In the genomic region with DNA sequence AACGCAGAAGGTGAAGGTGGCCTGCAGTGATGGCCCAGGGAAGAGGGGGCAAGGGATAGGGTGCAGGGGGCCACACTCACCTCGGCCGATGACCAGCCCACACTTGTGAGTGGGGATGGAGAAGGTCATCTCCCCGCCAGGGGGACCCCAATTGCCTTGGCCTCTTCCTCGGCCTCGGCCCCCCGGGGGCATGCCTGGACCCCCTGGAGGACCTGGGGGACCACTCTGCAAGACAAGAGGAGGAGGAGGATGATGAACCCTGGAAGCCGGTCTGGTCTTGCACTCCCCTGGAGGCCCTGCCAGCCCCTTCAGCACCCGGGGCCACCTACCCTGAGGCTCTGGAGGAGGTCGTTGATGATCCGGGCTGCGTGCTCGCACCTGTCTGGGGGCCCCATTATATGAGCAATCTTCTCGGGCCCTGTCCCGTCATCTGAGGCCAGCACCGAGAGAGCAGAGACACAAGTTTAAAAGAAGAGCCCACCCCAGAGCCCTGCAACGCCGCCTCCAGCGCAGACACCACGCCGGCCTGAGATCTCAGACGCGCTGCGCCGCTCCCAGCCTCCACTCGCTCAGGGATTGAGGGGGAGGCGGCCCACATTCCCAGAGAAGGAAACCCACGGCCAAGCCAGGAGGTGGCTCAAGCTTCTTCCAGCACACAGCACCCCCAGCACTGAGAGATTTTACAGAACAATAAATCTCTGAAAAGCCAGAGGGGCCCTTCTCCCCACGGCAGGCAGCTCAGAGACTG, we compare ENCODE assay signal across 22 cellular contexts. TPM values are rescaled to one million over a fixed set of nuclear protein-coding genes. Genes with fewer than 3 reads are reported as not detected.
DNase-seq lines count a peak whose midpoint lies in the region; ATAC-seq, FAIRE-seq and TF ChIP-seq lines count a peak whose summit lies in the region.
"Had no signal": no experiment of that assay in that cellular context is flagged by ENCODE, and none has a peak within 500 bp of the region (broad histone marks: within the 10 kb centered on the region; RNA-seq: fewer than 3 reads in every experiment).

No MANE protein-coding gene starts in this region.

- no peak overlapping the region for H3K4me3 ChIP-seq in GM12878
- H3K4me3 ChIP-seq: A549, PC-9 had no signal

- peak; percentile 1 for DNase-seq in D721Med (ENCODE audit: insufficient read length, low spot score)
- peak; percentile 22 for DNase-seq in GM20000 (ENCODE audit: low spot score)
- DNase-seq in GM12878 (ENCODE audit: low read depth, low spot score): no peak
- peak; percentile 45 for DNase-seq in islet precursor cell
- DNase-seq in activated CD8-positive, alpha-beta memory T cell treated with anti-CD3 and anti-CD28 coated beads, Interleukin-2, amount 50 U/mL, for 4 hours: no peak
- DNase-seq in HFFc6: no peak
- no peak for DNase-seq in anterior cingulate cortex (lab: John Stamatoyannopoulos, UW)
- no peak for DNase-seq in DMS153 treated with DMSO at 0.1 percent for 48 hours (lab: John Stamatoyannopoulos, UW; ENCODE audit: unreplicated experiment)
- DNase-seq: DMS79, MM.1S, NCI-H1048, NCI-H1417 treated with DMSO at 0.1 percent for 48 hours, NCI-H2029, NCI-H2227 treated with DMSO at 0.1 percent for 48 hours, NCI-H510A treated with DMSO at 0.1 percent for 48 hours, NCI-H748 treated with DMSO at 0.1 percent for 48 hours, PC-9 had no signal

- no peak overlapping the region for H3K27ac Mint-ChIP-seq in HFFc6
- H3K27ac Mint-ChIP-seq: B cell had no signal

- no peaks in the 10 kb centered on the region for H3K27me3 Mint-ChIP-seq in HFFc6 (ENCODE audit: insufficient read depth)
- H3K27me3 Mint-ChIP-seq: B cell had no signal

- H3K4me1 Mint-ChIP-seq in HFFc6 (ENCODE audit: low read depth): no peaks in the 10 kb centered on the region; the same call in 1 of the 2 replicates

- no peak for FAIRE-seq in D721Med (lab: Jason Lieb, UNC)
- FAIRE-seq in GM12878 (lab: Jason Lieb, UNC): no peak
- FAIRE-seq: A549, GM12892, GM18507, H1 had no signal

- peaks cover 12% of the 10 kb centered on the region for H4K20me1 ChIP-seq in GM12878 (ENCODE audit: control insufficient read depth, insufficient read depth)

- H3K9me3 ChIP-seq in GM12878 (replicated peaks; ENCODE audit: control insufficient read depth, insufficient read depth, low read length): no peaks in the 10 kb centered on the region
- H3K9me3 ChIP-seq: A549 had no signal

- intact Hi-C loops in GM12878 (cut with micrococcal nuclease; ENCODE audit: unreplicated experiment): no loop called here

- RAD21 ChIA-PET in GM12878 (lab: Charles Lee; ENCODE audit: unreplicated experiment): no interaction called here

- no peak overlapping the region for H3K9ac ChIP-seq in GM12878 (ENCODE audit: control insufficient read depth, insufficient read depth, low read length)

- ATAC-seq in GM12878: no peak

- POLR2A ChIA-PET in GM12878 (lab: Charles Lee): no interaction called here

- no peaks in the 10 kb centered on the region for H3K27me3 ChIP-seq in GM12878 (replicated peaks in 1 of 2; ENCODE audit: control insufficient read depth in 2 of 2, insufficient read depth in 2 of 2, low read length in 1 of 2)

- no TSS peak for BruUV-seq in GM12878 (replicated peaks; lab: Mats Ljungman, UMichigan)

- no peaks in the 10 kb centered on the region for H3K4me1 ChIP-seq in GM12878 (ENCODE audit: control insufficient read depth, insufficient read depth, low read length)

- peak; percentile 43; the same call in 1 of the 2 replicates for TF ChIP-seq POLR2A in GM12878 (IDR thresholded peaks at IDR 0.05; ENCODE audit: low read depth, low read length)

- CTCF ChIA-PET in GM12878 (lab: Yijun Ruan, JAX): no interaction called here

- SMC1A ChIA-PET in GM12878 (lab: Charles Lee; ENCODE audit: uncharacterized antibody, unreplicated experiment): no interaction called here

- 94% methylated on average over 29 of the region's 29 CpGs for WGBS in GM12878 (ENCODE audit: insufficient coverage, insufficient replicate concordance, low lambda C conversion rate, missing lambda C conversion rate)

- TF ChIP-seq EP300 in GM12878 (IDR thresholded peaks at IDR 0.05; ENCODE audit: borderline replicate concordance in 1 of 2, control insufficient read depth in 1 of 2, low read depth in 2 of 2, low read length in 2 of 2): no peak

- no peak for TF ChIP-seq RAD21 in GM12878 (IDR thresholded peaks at IDR 0.05; ENCODE audit: insufficient read depth, low read depth, low read length)

- no peak overlapping the region for H3K27ac ChIP-seq in GM12878 (ENCODE audit: control insufficient read depth, insufficient read depth)
- H3K27ac ChIP-seq: A549, PC-9 had no signal

- peaks cover 27 to 62% of the 10 kb centered on the region in 2 experiments for H3K36me3 ChIP-seq in GM12878 (ENCODE audit: control insufficient read depth in 2 of 2, insufficient read depth in 2 of 2, low read length in 1 of 2)

- H3K36me3 Mint-ChIP-seq in HFFc6 (ENCODE audit: low read depth): peaks cover 13% of the 10 kb centered on the region

- in situ Hi-C loops in GM12878 (cut with MboI): no loop called here

- TF ChIP-seq CTCF in D721Med (IDR thresholded peaks at IDR 0.05; ENCODE audit: insufficient read depth, missing control alignments) (no peak), GM20000 (IDR thresholded peaks at IDR 0.05; ENCODE audit: extremely low read depth, missing control alignments) (no peak), GM12878 (IDR thresholded peaks at IDR 0.05 in 2 of 3, conservative IDR thresholded peaks at IDR 0.05 in 1 of 3; ENCODE audit: control insufficient read depth in 2 of 3, extremely low read depth in 1 of 3, insufficient read depth in 1 of 3, low read depth in 3 of 3, low read length in 3 of 3) (no peak), HFFc6 (IDR thresholded peaks at IDR 0.05) (no peak)

- no peak overlapping the region for H2AFZ ChIP-seq in GM12878 (ENCODE audit: control insufficient read depth, low read depth, low read length)
- H2AFZ ChIP-seq: PC-9 had no signal

- no peak overlapping the region for H3K4me2 ChIP-seq in GM12878 (ENCODE audit: control insufficient read depth, insufficient read depth)
- H3K4me2 ChIP-seq: A549, PC-9 had no signal

- H3K9me3 Mint-ChIP-seq in HFFc6: no peaks in the 10 kb centered on the region

- H3K79me2 ChIP-seq in GM12878 (ENCODE audit: control insufficient read depth, insufficient read depth, low read length): peaks cover 22% of the 10 kb centered on the region

- no peak overlapping the region for H3K4me3 Mint-ChIP-seq in HFFc6
- H3K4me3 Mint-ChIP-seq: B cell had no signal

RNA-seq across cellular contexts. Expression of a gene that starts 7.8 kb away (rescaled TPM):
- total RNA-seq in GM12878 (2013; cell fraction: nucleolus; rRNA removed): 69.0 and 80.4 TPM in 2 replicates
- total RNA-seq in GM12878 (2014; rRNA removed): 111 and 121 TPM in 2 replicates
- total RNA-seq in GM12878 (2014; rRNA removed; fragmentation: Illumina TruSeq; extraction: Trizol): 71.8 and 79.8 TPM in 2 replicates
- total RNA-seq in GM12878 (2021): 411 and 440 TPM in 2 replicates
- polyA plus RNA-seq in GM12878 (2011; ENCODE audit: low read depth): 115 TPM
- 71.1 and 84.3 TPM in 2 replicates for polyA plus RNA-seq in GM12878 (2011; rRNA removed)
- polyA plus RNA-seq in GM12878 (2011; cell fraction: cytosol; rRNA removed): 79.1 and 116 TPM in 2 replicates
- polyA plus RNA-seq in GM12878 (2011; cell fraction: nucleus; rRNA removed): 175 and 222 TPM in 2 replicates
- 189 and 262 TPM in 2 replicates for polyA plus RNA-seq in GM12878 (2012)
- 118 and 142 TPM in 2 replicates for polyA plus RNA-seq in GM12878 (2014; fragmentation: Illumina TruSeq; extraction: Trizol)
- polyA plus RNA-seq in GM12878 (2014; fragmentation: Nextera tagmentation; extraction: Ambion mirVana): 1 to 10 TPM; 4.8 to 6.4 TPM
- polyA plus RNA-seq in GM12878 (2014; rRNA removed): 229 and 318 TPM in 2 replicates
- polyA plus RNA-seq in GM12878 (2016; fragmentation: Nextera tagmentation; extraction: Ambion mirVana): 10 to 100 TPM; 38.5 to 40.1 TPM
- 101 and 116 TPM in 2 replicates for polyA minus RNA-seq in GM12878 (2011; rRNA and poly(A)+ RNA removed)
- 104 and 123 TPM in 2 replicates for polyA minus RNA-seq in GM12878 (2011; cell fraction: cytosol; rRNA and poly(A)+ RNA removed)
- 61.7 and 95.5 TPM in 2 replicates for polyA minus RNA-seq in GM12878 (2011; cell fraction: nucleus; rRNA and poly(A)+ RNA removed)
- total RNA-seq in HFFc6 (2021; fragmentation: NEBNext Ultra II Directional; extraction: Animal tissue kit (Norgen Biotek cat#: 25700)): 100 to 1,000 TPM; 259 to 312 (median 301) TPM

RNA-seq across cellular contexts. Expression of a gene that starts 16.7 kb away (rescaled TPM):
- 0.37 and 0.75 TPM in 2 replicates for total RNA-seq in GM12878 (2013; cell fraction: nucleolus; rRNA removed)
- total RNA-seq in GM12878 (2014; rRNA removed) (0.23 and 0.27 TPM in 2 replicates), GM12878 (2014; rRNA removed; fragmentation: Illumina TruSeq; extraction: Trizol) (0.49 and 0.55 TPM in 2 replicates), GM12878 (2021) (1.0 and 1.2 TPM in 2 replicates)
- 0.58 TPM for polyA plus RNA-seq in GM12878 (2011; ENCODE audit: low read depth)
- polyA plus RNA-seq in GM12878 (2011; rRNA removed) (0.45 and 0.99 TPM in 2 replicates), GM12878 (2014; fragmentation: Illumina TruSeq; extraction: Trizol) (0.24 TPM in 1 of 2 replicates, not detected in the other), GM12878 (2014; fragmentation: Nextera tagmentation; extraction: Ambion mirVana) (not detected), GM12878 (2014; rRNA removed) (0.73 and 1.4 TPM in 2 replicates), GM12878 (2016; fragmentation: Nextera tagmentation; extraction: Ambion mirVana) (under 1 TPM; 0.30 to 0.37 TPM)
- 1.3 and 2.2 TPM in 2 replicates for polyA plus RNA-seq in GM12878 (2011; cell fraction: cytosol; rRNA removed)
- 3.5 and 3.9 TPM in 2 replicates for polyA plus RNA-seq in GM12878 (2011; cell fraction: nucleus; rRNA removed)
- polyA plus RNA-seq in GM12878 (2012): 1.3 and 1.4 TPM in 2 replicates
- 0.51 and 0.62 TPM in 2 replicates for polyA minus RNA-seq in GM12878 (2011; rRNA and poly(A)+ RNA removed)
- not detected in 2 replicates for polyA minus RNA-seq in GM12878 (2011; cell fraction: cytosol; rRNA and poly(A)+ RNA removed)
- polyA minus RNA-seq in GM12878 (2011; cell fraction: nucleus; rRNA and poly(A)+ RNA removed): 0.38 TPM in 1 of 2 replicates, not detected in the other
- total RNA-seq in HFFc6 (2021; fragmentation: NEBNext Ultra II Directional; extraction: Animal tissue kit (Norgen Biotek cat#: 25700)): not detected
- total RNA-seq: H1, PC-9 had no signal

RNA-seq across cellular contexts. Expression of a gene that starts 23.9 kb away (rescaled TPM):
- total RNA-seq in GM12878 (2013; cell fraction: nucleolus; rRNA removed): 14.1 and 18.4 TPM in 2 replicates
- 42.7 and 45.0 TPM in 2 replicates for total RNA-seq in GM12878 (2014; rRNA removed)
- 55.4 and 57.3 TPM in 2 replicates for total RNA-seq in GM12878 (2014; rRNA removed; fragmentation: Illumina TruSeq; extraction: Trizol)
- total RNA-seq in GM12878 (2021): 57.8 and 61.7 TPM in 2 replicates
- polyA plus RNA-seq in GM12878 (2011; ENCODE audit: low read depth): 32.2 TPM
- polyA plus RNA-seq in GM12878 (2011; rRNA removed): 39.6 and 50.4 TPM in 2 replicates
- polyA plus RNA-seq in GM12878 (2011; cell fraction: cytosol; rRNA removed): 65.1 and 90.7 TPM in 2 replicates
- 34.5 and 62.4 TPM in 2 replicates for polyA plus RNA-seq in GM12878 (2011; cell fraction: nucleus; rRNA removed)
- polyA plus RNA-seq in GM12878 (2012): 59.6 and 77.8 TPM in 2 replicates
- 29.6 and 53.1 TPM in 2 replicates for polyA plus RNA-seq in GM12878 (2014; fragmentation: Illumina TruSeq; extraction: Trizol)
- polyA plus RNA-seq in GM12878 (2014; fragmentation: Nextera tagmentation; extraction: Ambion mirVana): 1 to 10 TPM; 4.5 to 8.7 TPM
- polyA plus RNA-seq in GM12878 (2014; rRNA removed): 55.1 and 61.3 TPM in 2 replicates
- polyA plus RNA-seq in GM12878 (2016; fragmentation: Nextera tagmentation; extraction: Ambion mirVana): 10 to 100 TPM; 39.2 to 46.7 TPM
- polyA minus RNA-seq in GM12878 (2011; rRNA and poly(A)+ RNA removed): 44.7 and 60.2 TPM in 2 replicates
- polyA minus RNA-seq in GM12878 (2011; cell fraction: cytosol; rRNA and poly(A)+ RNA removed): 25.7 and 26.8 TPM in 2 replicates
- 8.1 and 13.3 TPM in 2 replicates for polyA minus RNA-seq in GM12878 (2011; cell fraction: nucleus; rRNA and poly(A)+ RNA removed)
- total RNA-seq in HFFc6 (2021; fragmentation: NEBNext Ultra II Directional; extraction: Animal tissue kit (Norgen Biotek cat#: 25700)): 10 to 100 TPM; 70.4 to 75.1 (median 71.4) TPM

RNA-seq across cellular contexts. Expression of a gene that starts 41.1 kb away (rescaled TPM):
- total RNA-seq in GM12878 (2013; cell fraction: nucleolus; rRNA removed): 3.3 and 4.4 TPM in 2 replicates
- total RNA-seq in GM12878 (2014; rRNA removed) (0.79 and 1.0 TPM in 2 replicates), GM12878 (2014; rRNA removed; fragmentation: Illumina TruSeq; extraction: Trizol) (0.67 and 0.83 TPM in 2 replicates), GM12878 (2021) (1.1 and 1.2 TPM in 2 replicates)
- polyA plus RNA-seq in GM12878 (2011; ENCODE audit: low read depth): 0.71 TPM
- polyA plus RNA-seq in GM12878 (2011; rRNA removed) (0.50 and 0.84 TPM in 2 replicates), GM12878 (2014; fragmentation: Illumina TruSeq; extraction: Trizol) (0.41 and 0.65 TPM in 2 replicates), GM12878 (2014; fragmentation: Nextera tagmentation; extraction: Ambion mirVana) (under 1 TPM; 0.27 to 0.47 TPM), GM12878 (2014; rRNA removed) (0.58 and 0.81 TPM in 2 replicates), GM12878 (2016; fragmentation: Nextera tagmentation; extraction: Ambion mirVana) (1 to 10 TPM in 1 of 2 experiments, under 1 TPM in 1; 0.57 to 1.2 TPM)
- 0.93 and 0.95 TPM in 2 replicates for polyA plus RNA-seq in GM12878 (2011; cell fraction: cytosol; rRNA removed)
- polyA plus RNA-seq in GM12878 (2011; cell fraction: nucleus; rRNA removed): 1.2 and 1.7 TPM in 2 replicates
- 0.77 and 0.84 TPM in 2 replicates for polyA plus RNA-seq in GM12878 (2012)
- polyA minus RNA-seq in GM12878 (2011; rRNA and poly(A)+ RNA removed): 1.0 and 1.5 TPM in 2 replicates
- polyA minus RNA-seq in GM12878 (2011; cell fraction: cytosol; rRNA and poly(A)+ RNA removed): 0.53 and 1.2 TPM in 2 replicates
- polyA minus RNA-seq in GM12878 (2011; cell fraction: nucleus; rRNA and poly(A)+ RNA removed): 0.60 and 1.1 TPM in 2 replicates
- total RNA-seq in HFFc6 (2021; fragmentation: NEBNext Ultra II Directional; extraction: Animal tissue kit (Norgen Biotek cat#: 25700)): 1 to 10 TPM; 1.1 to 2.0 (median 1.5) TPM

RNA-seq across cellular contexts. Expression of a gene that starts 42.8 kb away (rescaled TPM):
- 27.8 and 31.7 TPM in 2 replicates for total RNA-seq in GM12878 (2013; cell fraction: nucleolus; rRNA removed)
- total RNA-seq in GM12878 (2014; rRNA removed) (51.9 and 66.4 TPM in 2 replicates), GM12878 (2014; rRNA removed; fragmentation: Illumina TruSeq; extraction: Trizol) (35.4 and 36.2 TPM in 2 replicates), GM12878 (2021) (85.8 and 97.2 TPM in 2 replicates)
- polyA plus RNA-seq in GM12878 (2011; ENCODE audit: low read depth): 27.3 TPM
- polyA plus RNA-seq in GM12878 (2011; rRNA removed) (16.6 and 25.6 TPM in 2 replicates), GM12878 (2014; fragmentation: Illumina TruSeq; extraction: Trizol) (60.7 and 70.2 TPM in 2 replicates), GM12878 (2014; fragmentation: Nextera tagmentation; extraction: Ambion mirVana) (10 to 100 TPM; 10.2 to 13.6 TPM), GM12878 (2014; rRNA removed) (79.5 and 83.1 TPM in 2 replicates), GM12878 (2016; fragmentation: Nextera tagmentation; extraction: Ambion mirVana) (10 to 100 TPM; 42.7 to 57.4 TPM)
- polyA plus RNA-seq in GM12878 (2011; cell fraction: cytosol; rRNA removed): 43.6 and 47.6 TPM in 2 replicates
- 42.9 and 54.9 TPM in 2 replicates for polyA plus RNA-seq in GM12878 (2011; cell fraction: nucleus; rRNA removed)
- 47.9 and 65.2 TPM in 2 replicates for polyA plus RNA-seq in GM12878 (2012)
- polyA minus RNA-seq in GM12878 (2011; rRNA and poly(A)+ RNA removed): 25.0 and 39.9 TPM in 2 replicates
- 29.4 and 41.7 TPM in 2 replicates for polyA minus RNA-seq in GM12878 (2011; cell fraction: cytosol; rRNA and poly(A)+ RNA removed)
- 14.1 and 15.5 TPM in 2 replicates for polyA minus RNA-seq in GM12878 (2011; cell fraction: nucleus; rRNA and poly(A)+ RNA removed)
- 10 to 100 TPM; 15.4 to 25.3 (median 16.8) TPM for total RNA-seq in HFFc6 (2021; fragmentation: NEBNext Ultra II Directional; extraction: Animal tissue kit (Norgen Biotek cat#: 25700))

Comparison
In these comparisons a context has a peak if more than half of its experiments do, and no peak if none do; other contexts are left out.
1. DNase-seq: peak in D721Med (single experiment), GM20000 (single experiment) and islet precursor cell (single experiment); none in GM12878 (single experiment), activated CD8-positive, alpha-beta memory T cell treated with anti-CD3 and anti-CD28 coated beads, Interleukin-2, amount 50 U/mL, for 4 hours (single experiment), HFFc6 (single experiment), anterior cingulate cortex (0 of 58) and DMS153 treated with DMSO at 0.1 percent for 48 hours (single experiment).